In genomic region chr11:111540114-111540920, GRCh38 we compare ENCODE assay signal across 8 cellular contexts. TPM values are rescaled to one million over a fixed set of nuclear protein-coding genes. Genes with fewer than 3 reads are reported as not detected.
A peak's percentile ranks its signal among the peaks of the same experiment; 100 is the strongest.
DNase-seq lines count a peak whose midpoint lies in the region; ATAC-seq, FAIRE-seq and TF ChIP-seq lines count a peak whose summit lies in the region.

TSS of gene LAYN (plus strand) at chr11:111540720. CDS start at chr11:111540844, 124 bp downstream.

- H3K4me3 ChIP-seq in HAP-1 (peak within 1 kb of the TSS; percentile 37), H1 (ENCODE audit: extremely low read depth in 1 of 4, insufficient read depth in 2 of 4, low read depth in 3 of 4, low read length in 4 of 4) (peak within 1 kb of the TSS; percentile 55 to 76 (median 60))

- H3K4me3 Mint-ChIP-seq in stimulated activated naive CD8-positive, alpha-beta T cell treated with anti-CD3 and anti-CD28 coated beads, Interleukin-15, amount 100 ng/mL, for 72 hours: peak within 1 kb of the TSS; percentile 85 to 90

- no peaks in the 10 kb centered on the region for H3K27me3 Mint-ChIP-seq in stimulated activated naive CD8-positive, alpha-beta T cell treated with anti-CD3 and anti-CD28 coated beads, Interleukin-15, amount 100 ng/mL, for 72 hours

- no peaks in the 10 kb centered on the region for H3K79me1 ChIP-seq in H1 (ENCODE audit: low read depth, low read length)

- POLR2A ChIA-PET in H1 (lab: Charles Lee; ENCODE audit: partially characterized antibody): interaction anchor here (0.6 to 2.1 kb wide), 5 partner anchors 9 to 104 kb away, joined by 3 to 7 read pairs (median 3); partner anchors contain the start of gene BTG4

- TF ChIP-seq CTCF in H1 (IDR thresholded peaks at IDR 0.05; ENCODE audit: control extremely low read depth in 1 of 3, insufficient read depth in 1 of 3, low read depth in 1 of 3, low read length in 3 of 3): no peak

- H2AFZ ChIP-seq in H1 (ENCODE audit: low read length): peak within 1 kb of the TSS; percentile 97

- no peak within 1 kb of the TSS for H3K23ac ChIP-seq in H1 (ENCODE audit: insufficient read length)

- no peaks in the 10 kb centered on the region for H4K20me1 ChIP-seq in H1 (replicated peaks in 1 of 2; ENCODE audit: control insufficient read depth in 1 of 2, insufficient read depth in 2 of 2, low read length in 2 of 2)

- no peaks in the 10 kb centered on the region for H3K27me3 ChIP-seq in HAP-1 (ENCODE audit: low read depth)
- H3K27me3 ChIP-seq in H1 (replicated peaks in 1 of 4; ENCODE audit: control insufficient read depth in 3 of 4, extremely low read depth in 1 of 4, insufficient read depth in 3 of 4, low read length in 3 of 4): peaks cover 9 to 43% (median 37%) of the 10 kb centered on the region in 4 experiments

- in situ Hi-C loops in HAP-1 (cut with MboI; ENCODE audit: low sequenced_read_pairs): no loop called here

- H2BK5ac ChIP-seq in H1 (ENCODE audit: low read depth, low read length): peak within 1 kb of the TSS; percentile 57; the same call in 1 of the 2 replicates

- no peak within 1 kb of the TSS for H3K27ac ChIP-seq in H1 (ENCODE audit: low read depth, low read length)

- no peak within 1 kb of the TSS for H3K14ac ChIP-seq in H1 (ENCODE audit: insufficient read length)

- no peaks in the 10 kb centered on the region for H3K9me3 Mint-ChIP-seq in stimulated activated naive CD8-positive, alpha-beta T cell treated with anti-CD3 and anti-CD28 coated beads, Interleukin-15, amount 100 ng/mL, for 72 hours

- CTCF ChIA-PET in H1 (lab: Charles Lee; ENCODE audit: partially characterized antibody): interaction anchor here (1.0 to 1.4 kb wide), 2 partner anchors 82 to 85 kb away, joined by 5 to 6 read pairs; no protein-coding TSS in a partner anchor

- H3K79me2 ChIP-seq in H1 (ENCODE audit: control insufficient read depth in 1 of 2, insufficient read depth in 2 of 2, low read length in 2 of 2): no peaks in the 10 kb centered on the region

- peaks cover 72% of the 10 kb centered on the region for H3K4me1 Mint-ChIP-seq in stimulated activated naive CD8-positive, alpha-beta T cell treated with anti-CD3 and anti-CD28 coated beads, Interleukin-15, amount 100 ng/mL, for 72 hours

- peaks cover 12% of the 10 kb centered on the region; the same call in 1 of the 2 replicates for H3K23me2 ChIP-seq in H1 (ENCODE audit: low read depth, low read length)

- peak within 1 kb of the TSS; percentile 94 for H2BK12ac ChIP-seq in H1 (ENCODE audit: low read depth, low read length)

- peak within 1 kb of the TSS; percentile 93 to 97 for H3K27ac Mint-ChIP-seq in stimulated activated naive CD8-positive, alpha-beta T cell treated with anti-CD3 and anti-CD28 coated beads, Interleukin-15, amount 100 ng/mL, for 72 hours

- no peak within 1 kb of the TSS for H3K56ac ChIP-seq in H1 (replicated peaks; ENCODE audit: insufficient read length, low read depth, low read length)

- 0 out of 2 replicates have a peak, but pooled peaks cover 3% of the 10 kb centered on the region for H3K9me3 ChIP-seq in HAP-1
- H3K9me3 ChIP-seq in H1 (ENCODE audit: insufficient read depth in 2 of 2, low read depth in 1 of 2, low read length in 1 of 2): peaks cover 0 to 3% of the 10 kb centered on the region in 2 experiments; a peak in 1 of 4 replicates

- DNase-seq in A172 (ENCODE audit: low spot score) (no peak), HAP-1 (ENCODE audit: low spot score in 2 of 2) (peak; percentile 26 to 79), H1 (ENCODE audit: low read depth in 1 of 2, low spot score in 2 of 2) (peak in 1 of 2 experiments; percentile 76), lung microvascular endothelial cell (ENCODE audit: low read depth in 2 of 2) (peak; percentile 8 to 85)
- DNase-seq in stimulated activated naive CD8-positive, alpha-beta T cell treated with anti-CD3 and anti-CD28 coated beads, Interleukin-15, amount 100 ng/mL, for 72 hours: peak; percentile 79 to 84
- DNase-seq in NK-92 treated with Interleukin-12 subunit alpha and Interleukin-12 subunit beta, amount 100 ng/mL, for 24 hours (lab: John Stamatoyannopoulos, UW): no peak

- H2AK5ac ChIP-seq in H1 (ENCODE audit: low read depth, low read length): no peak within 1 kb of the TSS; the same call in 1 of the 2 replicates

- H3K18ac ChIP-seq in H1 (ENCODE audit: extremely low read depth, low read length): peak within 1 kb of the TSS; percentile 90

- peak within 1 kb of the TSS; percentile 75 for H4K91ac ChIP-seq in H1 (replicated peaks; ENCODE audit: insufficient read length, low read length)

- H3K36me3 ChIP-seq in HAP-1 (replicated peaks) (no peaks in the 10 kb centered on the region), H1 (ENCODE audit: control insufficient read depth in 2 of 4, insufficient read depth in 4 of 4, low read length in 3 of 4) (no peaks in the 10 kb centered on the region; a peak in 1 of 8 replicates)

- no peak within 1 kb of the TSS for H3K4ac ChIP-seq in H1 (replicated peaks; ENCODE audit: insufficient read length, low read depth, low read length)

- no peak for FAIRE-seq in H1 (lab: Jason Lieb, UNC)

- no peak for TF ChIP-seq POLR2A in H1 (IDR thresholded peaks at IDR 0.05; ENCODE audit: control extremely low read depth in 1 of 2, low read depth in 2 of 2, low read length in 2 of 2)

- H4K8ac ChIP-seq in H1 (ENCODE audit: extremely low read depth, insufficient read depth, low read length): peak within 1 kb of the TSS; percentile 88

- WGBS in H1 (ENCODE audit: extremely low coverage in 1 of 2, insufficient coverage in 1 of 2, insufficient read length in 1 of 2, insufficient replicate concordance in 2 of 2, low coverage in 1 of 2, low lambda C conversion rate in 2 of 2, missing lambda C conversion rate in 1 of 2), 2 experiments: 3% methylated on average over 49 of the region's 70 CpGs; no CpG with 5 or more reads in 1 of the 2 experiments

- TF ChIP-seq EP300 in H1 (IDR thresholded peaks at IDR 0.05; ENCODE audit: borderline replicate concordance in 1 of 2, low read depth in 2 of 2, low read length in 2 of 2): no peak

- H2BK15ac ChIP-seq in H1 (ENCODE audit: low read length): peak within 1 kb of the TSS; percentile 88; the same call in 1 of the 2 replicates

- peak within 1 kb of the TSS; percentile 3 for H2BK120ac ChIP-seq in H1 (replicated peaks; ENCODE audit: low read depth, low read length)

- peak within 1 kb of the TSS; percentile 95 to 97 for H3K4me2 ChIP-seq in H1 (ENCODE audit: insufficient read depth in 1 of 2, low read depth in 2 of 2, low read length in 2 of 2)

- peak within 1 kb of the TSS in 2 of 4 experiments; percentile 45 to 57; a peak in 3 of 7 replicates for H3K9ac ChIP-seq in H1 (replicated peaks in 1 of 4; ENCODE audit: extremely low read depth in 1 of 4, low read depth in 3 of 4, low read length in 3 of 4)

- no peak for TF ChIP-seq RAD21 in H1 (IDR thresholded peaks at IDR 0.05 in 1 of 2, conservative IDR thresholded peaks at IDR 0.05 in 1 of 2; ENCODE audit: low read depth in 2 of 2, low read length in 2 of 2)

- H3K4me1 ChIP-seq in HAP-1 (peaks cover 15% of the 10 kb centered on the region), H1 (replicated peaks in 1 of 4; ENCODE audit: control insufficient read depth in 3 of 4, insufficient read depth in 4 of 4, low read length in 3 of 4) (peaks cover 0 to 8% (median 6%) of the 10 kb centered on the region in 4 experiments; a peak in 6 of 7 replicates)

- H4K5ac ChIP-seq in H1 (ENCODE audit: insufficient read length, low read depth, low read length): no peak within 1 kb of the TSS

- ATAC-seq in activated CD4-positive, CD25-positive, alpha-beta regulatory T cell treated with anti-CD3 and anti-CD28 coated beads, Interleukin-2, amount 50 U/mL, for 24 hours: peak; percentile 37 to 42
- ATAC-seq in stimulated activated naive CD8-positive, alpha-beta T cell treated with anti-CD3 and anti-CD28 coated beads, Interleukin-15, amount 100 ng/mL, for 72 hours: peak; percentile 72
- ATAC-seq in GM18870 (IDR thresholded peaks at IDR 0.05; ENCODE audit: unreplicated experiment): no peak

- no peak within 1 kb of the TSS for H2BK20ac ChIP-seq in H1 (ENCODE audit: low read length)

TF ChIP-seq in H1, 55 proteins besides CTCF, POLR2A, EP300 and RAD21 (continues in another document):
- TF ChIP-seq, protein P1, sequence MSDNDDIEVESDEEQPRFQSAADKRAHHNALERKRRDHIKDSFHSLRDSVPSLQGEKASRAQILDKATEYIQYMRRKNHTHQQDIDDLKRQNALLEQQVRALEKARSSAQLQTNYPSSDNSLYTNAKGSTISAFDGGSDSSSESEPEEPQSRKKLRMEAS (IDR thresholded peaks at IDR 0.05): peak; percentile 87
- TF ChIP-seq, protein P2, sequence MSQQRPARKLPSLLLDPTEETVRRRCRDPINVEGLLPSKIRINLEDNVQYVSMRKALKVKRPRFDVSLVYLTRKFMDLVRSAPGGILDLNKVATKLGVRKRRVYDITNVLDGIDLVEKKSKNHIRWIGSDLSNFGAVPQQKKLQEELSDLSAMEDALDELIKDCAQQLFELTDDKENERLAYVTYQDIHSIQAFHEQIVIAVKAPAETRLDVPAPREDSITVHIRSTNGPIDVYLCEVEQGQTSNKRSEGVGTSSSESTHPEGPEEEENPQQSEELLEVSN (IDR thresholded peaks at IDR 0.05): peak; percentile 49
- no peak for TF ChIP-seq ZNF274 (IDR thresholded peaks at IDR 0.05; ENCODE audit: borderline replicate concordance, extremely low read depth, low read length)
- TF ChIP-seq ASH2L (IDR thresholded peaks at IDR 0.05; ENCODE audit: low read length): peak; percentile 70
- TF ChIP-seq TCF12 (IDR thresholded peaks at IDR 0.05; ENCODE audit: low read depth, low read length): no peak
- TF ChIP-seq RBBP5 (IDR thresholded peaks at IDR 0.05; ENCODE audit: borderline replicate concordance, low read depth, low read length): peak; percentile 55
- peak; percentile 67 for TF ChIP-seq SUZ12 (IDR thresholded peaks at IDR 0.05; ENCODE audit: low read length)
- no peak for TF ChIP-seq CBX5 (IDR thresholded peaks at IDR 0.05; ENCODE audit: low read depth, low read length)
- TF ChIP-seq EZH2 (IDR thresholded peaks at IDR 0.05; ENCODE audit: low read depth, low read length, severe bottlenecking): peak; percentile 36
- TF ChIP-seq TAF1 (IDR thresholded peaks at IDR 0.05; ENCODE audit: low read depth, low read length): peak; percentile 49; the same call in 1 of the 2 replicates
- no peak for TF ChIP-seq BRCA1 (IDR thresholded peaks at IDR 0.05; ENCODE audit: low read depth, low read length)
- TF ChIP-seq NANOG (IDR thresholded peaks at IDR 0.05; ENCODE audit: insufficient read depth, low read depth, low read length, poor library complexity, severe bottlenecking): no peak

RNA-seq across cellular contexts. Expression of gene LAYN, which starts in this region (rescaled TPM):
- 150 and 160 TPM in 2 replicates for total RNA-seq in A172 (2014; rRNA removed; shearing (Covaris generic))
- total RNA-seq in H1 (2021; fragmentation: NEBNext Ultra II Directional; extraction: Animal tissue kit (Norgen Biotek cat#: 25700)): 7.7 and 9.3 TPM in 2 replicates
- polyA plus RNA-seq in H1 (2011; rRNA removed): 4.2 and 4.5 TPM in 2 replicates
- polyA plus RNA-seq in H1 (2011; cell fraction: cytosol; rRNA removed): 8.5 TPM
- 4.2 TPM for polyA plus RNA-seq in H1 (2011; cell fraction: nucleus; rRNA removed)
- polyA plus RNA-seq in H1 (2012, experiment 1 of 2): 4.0 to 5.4 TPM (median 4.5 TPM) in 4 replicates
- 4.8 TPM for polyA plus RNA-seq in H1 (2012, experiment 2 of 2)
- polyA plus RNA-seq in H1 (2013, experiment 1 of 2): 3.9 TPM
- 4.3 TPM for polyA plus RNA-seq in H1 (2013, experiment 2 of 2)
- polyA minus RNA-seq in H1 (2011; rRNA and poly(A)+ RNA removed): 6.5 TPM in 2 replicates
- polyA minus RNA-seq in H1 (2011; cell fraction: cytosol; rRNA and poly(A)+ RNA removed): 3.4 TPM
- 10.3 TPM for polyA minus RNA-seq in H1 (2011; cell fraction: nucleus; rRNA and poly(A)+ RNA removed)
- total RNA-seq in lung microvascular endothelial cell: 75.2 and 143 TPM in 2 replicates

Comparison
In these comparisons a context has a peak if more than half of its experiments do, and no peak if none do; other contexts are left out.
1. DNase-seq: peak in HAP-1 (2 of 2), lung microvascular endothelial cell (2 of 2) and stimulated activated naive CD8-positive, alpha-beta T cell treated with anti-CD3 and anti-CD28 coated beads, Interleukin-15, amount 100 ng/mL, for 72 hours (2 of 2); none in A172 (single experiment) and NK-92 treated with Interleukin-12 subunit alpha and Interleukin-12 subunit beta, amount 100 ng/mL, for 24 hours (single experiment).